ENCODE assay signal across 21 cellular contexts in genomic region chr10:35959103-35959740, GRCh38.
"Had no signal": no experiment of that assay in that cellular context is flagged by ENCODE, and none has a peak within 500 bp of the region (broad histone marks: within the 10 kb centered on the region; RNA-seq: fewer than 3 reads in every experiment).

No MANE protein-coding gene starts in this region.

- H3K36me3 ChIP-seq: brain microvascular endothelial cell, heart right ventricle, sigmoid colon, suprapubic skin, upper lobe of left lung had no signal

- H3K9me3 ChIP-seq: heart right ventricle, psoas muscle, sigmoid colon, suprapubic skin, upper lobe of left lung had no signal

- DNase-seq: activated CD4-positive, alpha-beta T cell treated with anti-CD3 and anti-CD28 coated beads, Interleukin-2, amount 50 U/mL, for 1 hour; activated CD4-positive, CD25-positive, alpha-beta regulatory T cell; activated T-cell treated with anti-CD3 and anti-CD28 coated beads, Interleukin-2, amount 50 U/mL, for 1 hour; amygdala; brain microvascular endothelial cell; heart right ventricle; islet precursor cell; midbrain; naive thymus-derived CD4-positive, alpha-beta T cell; nucleus accumbens; psoas muscle; sigmoid colon; stimulated activated CD4-positive, alpha-beta T cell treated with anti-CD3 and anti-CD28 coated beads, Interleukin-4, amount 100 ng/mL, for 1 hour; stimulated activated CD8-positive, alpha-beta memory T cell treated with anti-CD3 and anti-CD28 coated beads, Interleukin-4, amount 100 ng/mL, for 48 hours; stimulated activated naive CD8-positive, alpha-beta T cell treated with anti-CD3 and anti-CD28 coated beads, Interleukin-15, Interleukin-2, amounts not matched to agents 100 U/mL and 50 U/mL, for 24 hours; T-helper 2 cell; upper lobe of left lung had no signal

- H3K27ac ChIP-seq: brain microvascular endothelial cell, foreskin keratinocyte, psoas muscle, suprapubic skin had no signal

- FAIRE-seq: TTC549 had no signal

- ATAC-seq: activated naive CD4-positive, alpha-beta T cell treated with anti-CD3 and anti-CD28 coated beads, Interleukin-2, amount 50 U/mL, for 72 hours; foreskin keratinocyte; naive thymus-derived CD4-positive, alpha-beta T cell; psoas muscle; stimulated activated naive CD8-positive, alpha-beta T cell treated with anti-CD3 and anti-CD28 coated beads, Interleukin-15, Interleukin-2, amounts not matched to agents 100 U/mL and 50 U/mL, for 24 hours had no signal

- H3K4me1 ChIP-seq: foreskin keratinocyte, psoas muscle, suprapubic skin, upper lobe of left lung had no signal

- H3K27me3 ChIP-seq: brain microvascular endothelial cell, foreskin keratinocyte, heart right ventricle, sigmoid colon, upper lobe of left lung had no signal

- H3K4me3 ChIP-seq: heart right ventricle, psoas muscle, sigmoid colon, suprapubic skin, upper lobe of left lung had no signal
